ENCODE assay signal across 1 cellular context in genomic region chr19:488505-489417, GRCh38.
TF ChIP-seq lines count a peak whose summit lies in the region.

No MANE protein-coding gene starts in this region.

TF ChIP-seq in HepG2, 621 proteins besides CTCF, POLR2A, EP300 and RAD21 (continued from another document and continues in another):
- TF ChIP-seq, protein P1, sequence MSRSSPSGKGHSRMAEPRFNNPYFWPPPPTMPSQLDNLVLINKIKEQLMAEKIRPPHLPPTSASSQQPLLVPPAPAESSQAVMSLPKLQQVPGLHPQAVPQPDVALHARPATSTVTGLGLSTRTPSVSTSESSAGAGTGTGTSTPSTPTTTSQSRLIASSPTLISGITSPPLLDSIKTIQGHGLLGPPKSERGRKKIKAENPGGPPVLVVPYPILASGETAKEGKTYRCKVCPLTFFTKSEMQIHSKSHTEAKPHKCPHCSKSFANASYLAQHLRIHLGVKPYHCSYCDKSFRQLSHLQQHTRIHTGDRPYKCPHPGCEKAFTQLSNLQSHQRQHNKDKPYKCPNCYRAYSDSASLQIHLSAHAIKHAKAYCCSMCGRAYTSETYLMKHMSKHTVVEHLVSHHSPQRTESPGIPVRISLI (CRISPR knock-in tag; IDR thresholded peaks at IDR 0.05; ENCODE audit: borderline replicate concordance), result no peak
- peak; percentile 26; the same call in 1 of the 2 replicates for TF ChIP-seq ZNF24 (IDR thresholded peaks at IDR 0.05)
- TF ChIP-seq ZMAT5 (CRISPR knock-in tag; IDR thresholded peaks at IDR 0.05; ENCODE audit: borderline replicate concordance, low read depth), result no peak
- TF ChIP-seq, protein P2, sequence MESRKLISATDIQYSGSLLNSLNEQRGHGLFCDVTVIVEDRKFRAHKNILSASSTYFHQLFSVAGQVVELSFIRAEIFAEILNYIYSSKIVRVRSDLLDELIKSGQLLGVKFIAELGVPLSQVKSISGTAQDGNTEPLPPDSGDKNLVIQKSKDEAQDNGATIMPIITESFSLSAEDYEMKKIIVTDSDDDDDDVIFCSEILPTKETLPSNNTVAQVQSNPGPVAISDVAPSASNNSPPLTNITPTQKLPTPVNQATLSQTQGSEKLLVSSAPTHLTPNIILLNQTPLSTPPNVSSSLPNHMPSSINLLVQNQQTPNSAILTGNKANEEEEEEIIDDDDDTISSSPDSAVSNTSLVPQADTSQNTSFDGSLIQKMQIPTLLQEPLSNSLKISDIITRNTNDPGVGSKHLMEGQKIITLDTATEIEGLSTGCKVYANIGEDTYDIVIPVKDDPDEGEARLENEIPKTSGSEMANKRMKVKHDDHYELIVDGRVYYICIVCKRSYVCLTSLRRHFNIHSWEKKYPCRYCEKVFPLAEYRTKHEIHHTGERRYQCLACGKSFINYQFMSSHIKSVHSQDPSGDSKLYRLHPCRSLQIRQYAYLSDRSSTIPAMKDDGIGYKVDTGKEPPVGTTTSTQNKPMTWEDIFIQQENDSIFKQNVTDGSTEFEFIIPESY (CRISPR knock-in tag; IDR thresholded peaks at IDR 0.05), result 0 out of 2 replicates have a peak, but pooled peaks have one; percentile 8
- no peak for TF ChIP-seq SMYD3 (CRISPR knock-in tag; IDR thresholded peaks at IDR 0.05)
- TF ChIP-seq, protein P3, sequence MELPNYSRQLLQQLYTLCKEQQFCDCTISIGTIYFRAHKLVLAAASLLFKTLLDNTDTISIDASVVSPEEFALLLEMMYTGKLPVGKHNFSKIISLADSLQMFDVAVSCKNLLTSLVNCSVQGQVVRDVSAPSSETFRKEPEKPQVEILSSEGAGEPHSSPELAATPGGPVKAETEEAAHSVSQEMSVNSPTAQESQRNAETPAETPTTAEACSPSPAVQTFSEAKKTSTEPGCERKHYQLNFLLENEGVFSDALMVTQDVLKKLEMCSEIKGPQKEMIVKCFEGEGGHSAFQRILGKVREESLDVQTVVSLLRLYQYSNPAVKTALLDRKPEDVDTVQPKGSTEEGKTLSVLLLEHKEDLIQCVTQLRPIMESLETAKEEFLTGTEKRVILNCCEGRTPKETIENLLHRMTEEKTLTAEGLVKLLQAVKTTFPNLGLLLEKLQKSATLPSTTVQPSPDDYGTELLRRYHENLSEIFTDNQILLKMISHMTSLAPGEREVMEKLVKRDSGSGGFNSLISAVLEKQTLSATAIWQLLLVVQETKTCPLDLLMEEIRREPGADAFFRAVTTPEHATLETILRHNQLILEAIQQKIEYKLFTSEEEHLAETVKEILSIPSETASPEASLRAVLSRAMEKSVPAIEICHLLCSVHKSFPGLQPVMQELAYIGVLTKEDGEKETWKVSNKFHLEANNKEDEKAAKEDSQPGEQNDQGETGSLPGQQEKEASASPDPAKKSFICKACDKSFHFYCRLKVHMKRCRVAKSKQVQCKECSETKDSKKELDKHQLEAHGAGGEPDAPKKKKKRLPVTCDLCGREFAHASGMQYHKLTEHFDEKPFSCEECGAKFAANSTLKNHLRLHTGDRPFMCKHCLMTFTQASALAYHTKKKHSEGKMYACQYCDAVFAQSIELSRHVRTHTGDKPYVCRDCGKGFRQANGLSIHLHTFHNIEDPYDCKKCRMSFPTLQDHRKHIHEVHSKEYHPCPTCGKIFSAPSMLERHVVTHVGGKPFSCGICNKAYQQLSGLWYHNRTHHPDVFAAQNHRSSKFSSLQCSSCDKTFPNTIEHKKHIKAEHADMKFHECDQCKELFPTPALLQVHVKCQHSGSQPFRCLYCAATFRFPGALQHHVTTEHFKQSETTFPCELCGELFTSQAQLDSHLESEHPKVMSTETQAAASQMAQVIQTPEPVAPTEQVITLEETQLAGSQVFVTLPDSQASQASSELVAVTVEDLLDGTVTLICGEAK (IDR thresholded peaks at IDR 0.05), result no peak
- TF ChIP-seq, protein P3 (CRISPR knock-in tag; IDR thresholded peaks at IDR 0.05), result no peak
- TF ChIP-seq, protein P4, sequence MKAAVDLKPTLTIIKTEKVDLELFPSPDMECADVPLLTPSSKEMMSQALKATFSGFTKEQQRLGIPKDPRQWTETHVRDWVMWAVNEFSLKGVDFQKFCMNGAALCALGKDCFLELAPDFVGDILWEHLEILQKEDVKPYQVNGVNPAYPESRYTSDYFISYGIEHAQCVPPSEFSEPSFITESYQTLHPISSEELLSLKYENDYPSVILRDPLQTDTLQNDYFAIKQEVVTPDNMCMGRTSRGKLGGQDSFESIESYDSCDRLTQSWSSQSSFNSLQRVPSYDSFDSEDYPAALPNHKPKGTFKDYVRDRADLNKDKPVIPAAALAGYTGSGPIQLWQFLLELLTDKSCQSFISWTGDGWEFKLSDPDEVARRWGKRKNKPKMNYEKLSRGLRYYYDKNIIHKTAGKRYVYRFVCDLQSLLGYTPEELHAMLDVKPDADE (CRISPR knock-in tag; IDR thresholded peaks at IDR 0.05), result peak; percentile 46; the same call in 1 of the 2 replicates
- peak; percentile 32; the same call in 1 of the 2 replicates for TF ChIP-seq ZMYM4 (CRISPR knock-in tag; IDR thresholded peaks at IDR 0.05)
- TF ChIP-seq ELF1 (CRISPR knock-in tag; IDR thresholded peaks at IDR 0.05), result no peak
- TF ChIP-seq PHF5A (CRISPR knock-in tag; IDR thresholded peaks at IDR 0.05; ENCODE audit: low read depth, unreplicated experiment), result no peak
- no peak for TF ChIP-seq SP140L (CRISPR knock-in tag; IDR thresholded peaks at IDR 0.05; ENCODE audit: borderline replicate concordance)
- TF ChIP-seq PAF1 (CRISPR knock-in tag; IDR thresholded peaks at IDR 0.05), result no peak
- no peak for TF ChIP-seq MEIS1 (CRISPR knock-in tag; IDR thresholded peaks at IDR 0.05; ENCODE audit: borderline replicate concordance)
- TF ChIP-seq ZNF335 (CRISPR knock-in tag; IDR thresholded peaks at IDR 0.05), result no peak
- TF ChIP-seq FOXA1 (IDR thresholded peaks at IDR 0.05), result no peak
- no peak for TF ChIP-seq FOXA1 (CRISPR knock-in tag; IDR thresholded peaks at IDR 0.05)
- no peak for TF ChIP-seq ZNF382 (CRISPR knock-in tag; IDR thresholded peaks at IDR 0.05; ENCODE audit: borderline replicate concordance)
- no peak for TF ChIP-seq RAD51 (IDR thresholded peaks at IDR 0.05; ENCODE audit: borderline replicate concordance)
- TF ChIP-seq NAIF1 (CRISPR knock-in tag; IDR thresholded peaks at IDR 0.05; ENCODE audit: borderline replicate concordance), result no peak
- no peak for TF ChIP-seq ZNF572 (CRISPR knock-in tag; IDR thresholded peaks at IDR 0.05)
- no peak for TF ChIP-seq KLF15 (CRISPR knock-in tag; IDR thresholded peaks at IDR 0.05; ENCODE audit: borderline replicate concordance)
- TF ChIP-seq, protein P5, sequence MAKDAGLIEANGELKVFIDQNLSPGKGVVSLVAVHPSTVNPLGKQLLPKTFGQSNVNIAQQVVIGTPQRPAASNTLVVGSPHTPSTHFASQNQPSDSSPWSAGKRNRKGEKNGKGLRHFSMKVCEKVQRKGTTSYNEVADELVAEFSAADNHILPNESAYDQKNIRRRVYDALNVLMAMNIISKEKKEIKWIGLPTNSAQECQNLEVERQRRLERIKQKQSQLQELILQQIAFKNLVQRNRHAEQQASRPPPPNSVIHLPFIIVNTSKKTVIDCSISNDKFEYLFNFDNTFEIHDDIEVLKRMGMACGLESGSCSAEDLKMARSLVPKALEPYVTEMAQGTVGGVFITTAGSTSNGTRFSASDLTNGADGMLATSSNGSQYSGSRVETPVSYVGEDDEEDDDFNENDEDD (CRISPR knock-in tag; IDR thresholded peaks at IDR 0.05; ENCODE audit: borderline replicate concordance), result peak; percentile 95
- 0 out of 2 replicates have a peak, but pooled peaks have one; percentile 7 for TF ChIP-seq ZNF598 (CRISPR knock-in tag; IDR thresholded peaks at IDR 0.05; ENCODE audit: borderline replicate concordance)
- TF ChIP-seq MAZ (IDR thresholded peaks at IDR 0.05; ENCODE audit: borderline replicate concordance, low read depth, low read length), result peak; percentile 86
- peak; percentile 89 for TF ChIP-seq MAZ (CRISPR knock-in tag; IDR thresholded peaks at IDR 0.05; ENCODE audit: low read depth)
- TF ChIP-seq SNAPC4 (CRISPR knock-in tag; IDR thresholded peaks at IDR 0.05), result no peak
- peak; percentile 77 for TF ChIP-seq SAFB2 (CRISPR knock-in tag; IDR thresholded peaks at IDR 0.05; ENCODE audit: borderline replicate concordance, low read depth)
- no peak for TF ChIP-seq MZF1 (CRISPR knock-in tag; IDR thresholded peaks at IDR 0.05; ENCODE audit: borderline replicate concordance)
- peak; percentile 23; the same call in 1 of the 2 replicates for TF ChIP-seq TFE3 (CRISPR knock-in tag; IDR thresholded peaks at IDR 0.05)
- TF ChIP-seq ZNF615 (CRISPR knock-in tag; IDR thresholded peaks at IDR 0.05; ENCODE audit: borderline replicate concordance), result no peak
- TF ChIP-seq ZNF614 (CRISPR knock-in tag; IDR thresholded peaks at IDR 0.05; ENCODE audit: borderline replicate concordance), result no peak
- no peak for TF ChIP-seq FOSL1 (CRISPR knock-in tag; IDR thresholded peaks at IDR 0.05; ENCODE audit: borderline replicate concordance)
- no peak for TF ChIP-seq ZMYM3 (CRISPR knock-in tag; IDR thresholded peaks at IDR 0.05)
- no peak; the same call in 1 of the 2 replicates for TF ChIP-seq FOXK1 (CRISPR knock-in tag; IDR thresholded peaks at IDR 0.05; ENCODE audit: borderline replicate concordance, low read depth)
- no peak for TF ChIP-seq ZNF644 (CRISPR knock-in tag; IDR thresholded peaks at IDR 0.05; ENCODE audit: low read depth)
- no peak for TF ChIP-seq ZSCAN25 (CRISPR knock-in tag; IDR thresholded peaks at IDR 0.05)
- TF ChIP-seq U2AF1 (optimal IDR thresholded peaks at IDR 0.05; ENCODE audit: low read depth, low read length), result no peak
